Comparison of ENCODE assay signal across 1 cellular context in the genomic region with DNA sequence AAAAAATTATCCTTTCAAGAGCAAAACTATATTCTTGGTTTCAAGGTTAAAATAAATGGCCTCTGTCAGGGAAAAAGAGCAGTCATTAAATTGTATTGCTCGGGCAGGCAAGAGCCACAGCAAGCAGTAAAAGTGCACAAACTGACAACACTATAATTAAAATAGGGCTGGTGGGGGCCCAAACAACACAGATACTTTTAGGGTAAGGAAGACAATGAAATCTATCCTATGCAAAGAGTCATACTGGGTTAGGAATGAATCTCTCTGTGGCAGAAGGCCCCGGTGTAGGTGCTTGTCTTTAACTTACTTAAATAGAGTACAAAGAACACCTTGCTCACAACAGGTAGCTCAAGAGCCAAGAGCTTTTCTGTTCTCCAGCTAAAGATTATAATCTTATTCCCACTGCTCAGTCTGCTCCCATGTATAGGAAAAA.
TF ChIP-seq lines count a peak whose summit lies in the region.

No MANE protein-coding gene starts in this region.

TF ChIP-seq in GM23338, 12 proteins besides CTCF, POLR2A, EP300 and RAD21 (continued from another document):
- TF ChIP-seq, protein P1, sequence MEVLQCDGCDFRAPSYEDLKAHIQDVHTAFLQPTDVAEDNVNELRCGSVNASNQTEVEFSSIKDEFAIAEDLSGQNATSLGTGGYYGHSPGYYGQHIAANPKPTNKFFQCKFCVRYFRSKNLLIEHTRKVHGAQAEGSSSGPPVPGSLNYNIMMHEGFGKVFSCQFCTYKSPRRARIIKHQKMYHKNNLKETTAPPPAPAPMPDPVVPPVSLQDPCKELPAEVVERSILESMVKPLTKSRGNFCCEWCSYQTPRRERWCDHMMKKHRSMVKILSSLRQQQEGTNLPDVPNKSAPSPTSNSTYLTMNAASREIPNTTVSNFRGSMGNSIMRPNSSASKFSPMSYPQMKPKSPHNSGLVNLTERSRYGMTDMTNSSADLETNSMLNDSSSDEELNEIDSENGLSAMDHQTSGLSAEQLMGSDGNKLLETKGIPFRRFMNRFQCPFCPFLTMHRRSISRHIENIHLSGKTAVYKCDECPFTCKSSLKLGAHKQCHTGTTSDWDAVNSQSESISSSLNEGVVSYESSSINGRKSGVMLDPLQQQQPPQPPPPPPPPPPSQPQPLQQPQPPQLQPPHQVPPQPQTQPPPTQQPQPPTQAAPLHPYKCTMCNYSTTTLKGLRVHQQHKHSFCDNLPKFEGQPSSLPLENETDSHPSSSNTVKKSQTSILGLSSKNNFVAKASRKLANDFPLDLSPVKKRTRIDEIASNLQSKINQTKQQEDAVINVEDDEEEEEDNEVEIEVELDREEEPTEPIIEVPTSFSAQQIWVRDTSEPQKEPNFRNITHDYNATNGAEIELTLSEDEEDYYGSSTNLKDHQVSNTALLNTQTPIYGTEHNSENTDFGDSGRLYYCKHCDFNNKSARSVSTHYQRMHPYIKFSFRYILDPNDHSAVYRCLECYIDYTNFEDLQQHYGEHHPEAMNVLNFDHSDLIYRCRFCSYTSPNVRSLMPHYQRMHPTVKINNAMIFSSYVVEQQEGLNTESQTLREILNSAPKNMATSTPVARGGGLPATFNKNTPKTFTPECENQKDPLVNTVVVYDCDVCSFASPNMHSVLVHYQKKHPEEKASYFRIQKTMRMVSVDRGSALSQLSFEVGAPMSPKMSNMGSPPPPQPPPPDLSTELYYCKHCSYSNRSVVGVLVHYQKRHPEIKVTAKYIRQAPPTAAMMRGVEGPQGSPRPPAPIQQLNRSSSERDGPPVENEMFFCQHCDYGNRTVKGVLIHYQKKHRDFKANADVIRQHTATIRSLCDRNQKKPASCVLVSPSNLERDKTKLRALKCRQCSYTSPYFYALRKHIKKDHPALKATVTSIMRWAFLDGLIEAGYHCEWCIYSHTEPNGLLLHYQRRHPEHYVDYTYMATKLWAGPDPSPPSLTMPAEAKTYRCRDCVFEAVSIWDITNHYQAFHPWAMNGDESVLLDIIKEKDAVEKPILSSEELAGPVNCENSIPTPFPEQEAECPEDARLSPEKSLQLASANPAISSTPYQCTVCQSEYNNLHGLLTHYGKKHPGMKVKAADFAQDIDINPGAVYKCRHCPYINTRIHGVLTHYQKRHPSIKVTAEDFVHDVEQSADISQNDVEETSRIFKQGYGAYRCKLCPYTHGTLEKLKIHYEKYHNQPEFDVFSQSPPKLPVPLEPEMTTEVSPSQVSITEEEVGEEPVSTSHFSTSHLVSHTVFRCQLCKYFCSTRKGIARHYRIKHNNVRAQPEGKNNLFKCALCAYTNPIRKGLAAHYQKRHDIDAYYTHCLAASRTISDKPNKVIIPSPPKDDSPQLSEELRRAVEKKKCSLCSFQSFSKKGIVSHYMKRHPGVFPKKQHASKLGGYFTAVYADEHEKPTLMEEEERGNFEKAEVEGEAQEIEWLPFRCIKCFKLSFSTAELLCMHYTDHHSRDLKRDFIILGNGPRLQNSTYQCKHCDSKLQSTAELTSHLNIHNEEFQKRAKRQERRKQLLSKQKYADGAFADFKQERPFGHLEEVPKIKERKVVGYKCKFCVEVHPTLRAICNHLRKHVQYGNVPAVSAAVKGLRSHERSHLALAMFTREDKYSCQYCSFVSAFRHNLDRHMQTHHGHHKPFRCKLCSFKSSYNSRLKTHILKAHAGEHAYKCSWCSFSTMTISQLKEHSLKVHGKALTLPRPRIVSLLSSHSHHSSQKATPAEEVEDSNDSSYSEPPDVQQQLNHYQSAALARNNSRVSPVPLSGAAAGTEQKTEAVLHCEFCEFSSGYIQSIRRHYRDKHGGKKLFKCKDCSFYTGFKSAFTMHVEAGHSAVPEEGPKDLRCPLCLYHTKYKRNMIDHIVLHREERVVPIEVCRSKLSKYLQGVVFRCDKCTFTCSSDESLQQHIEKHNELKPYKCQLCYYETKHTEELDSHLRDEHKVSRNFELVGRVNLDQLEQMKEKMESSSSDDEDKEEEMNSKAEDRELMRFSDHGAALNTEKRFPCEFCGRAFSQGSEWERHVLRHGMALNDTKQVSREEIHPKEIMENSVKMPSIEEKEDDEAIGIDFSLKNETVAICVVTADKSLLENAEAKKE (CRISPR knock-in tag; IDR thresholded peaks at IDR 0.05) = no peak
